ENCODE assay signal across 18 cellular contexts in genomic region chrX:69229436-69229835, GRCh38.
DNase-seq lines count a peak whose midpoint lies in the region; ATAC-seq and TF ChIP-seq lines count a peak whose summit lies in the region.
"Had no signal": no experiment of that assay in that cellular context is flagged by ENCODE, and none has a peak within 500 bp of the region (broad histone marks: within the 10 kb centered on the region; RNA-seq: fewer than 3 reads in every experiment).

No MANE protein-coding gene starts in this region.

- no peaks in the 10 kb centered on the region for H3K9me2 ChIP-seq in GM23338 (ENCODE audit: insufficient read depth)

- H3K27me3 Mint-ChIP-seq in GM23338 (ENCODE audit: insufficient read depth, low read depth, poor library complexity): peaks cover 1% of the 10 kb centered on the region
- H3K27me3 Mint-ChIP-seq: activated naive CD8-positive, alpha-beta T cell treated with anti-CD3 and anti-CD28 coated beads, Interleukin-2, amount 10 ng/mL, durations not matched to agents 7 days and 5 days had no signal

- no peak overlapping the region for H3K4me3 Mint-ChIP-seq in GM23338
- H3K4me3 Mint-ChIP-seq: activated naive CD8-positive, alpha-beta T cell treated with anti-CD3 and anti-CD28 coated beads, Interleukin-2, amount 10 ng/mL, durations not matched to agents 7 days and 5 days; activated T-cell treated with anti-CD3 and anti-CD28 coated beads, Interleukin-2, amount 50 U/mL, for 4 hours; natural killer cell had no signal

- no peaks in the 10 kb centered on the region for H3K9me3 Mint-ChIP-seq in GM23338
- H3K9me3 Mint-ChIP-seq: activated naive CD8-positive, alpha-beta T cell treated with anti-CD3 and anti-CD28 coated beads, Interleukin-2, amount 10 ng/mL, durations not matched to agents 7 days and 5 days; activated T-cell treated with anti-CD3 and anti-CD28 coated beads, Interleukin-2, amount 50 U/mL, for 4 hours; natural killer cell had no signal

- H3K36me3 ChIP-seq in GM23338 (ENCODE audit: insufficient read depth): no peaks in the 10 kb centered on the region

- ATAC-seq in GM23338 (no peak), left colon (no peak)
- ATAC-seq: activated T-cell treated with anti-CD3 and anti-CD28 coated beads, Interleukin-2, amount 50 U/mL, for 4 hours; natural killer cell; psoas muscle had no signal

- peaks cover 17% of the 10 kb centered on the region for H3K27me3 ChIP-seq in GM23338 (ENCODE audit: insufficient read depth)
- H3K27me3 ChIP-seq: hepatocyte had no signal

- DNase-seq in AG10803 (ENCODE audit: low read depth) (peak; percentile 69), M059J (ENCODE audit: low read depth) (peak; percentile 84), epithelial cell of esophagus (ENCODE audit: low read depth) (peak; percentile 78), kidney tubule cell (ENCODE audit: low spot score) (peak; percentile 85), GM23338 (ENCODE audit: low spot score) (no peak), left colon (no peak), dermis blood vessel endothelial cell (no peak), H4 (ENCODE audit: low spot score) (no peak)
- DNase-seq: activated CD4-positive, alpha-beta T cell treated with anti-CD3 and anti-CD28 coated beads, Interleukin-2, amount 50 U/mL, for 4 hours; activated naive CD8-positive, alpha-beta T cell treated with anti-CD3 and anti-CD28 coated beads, Interleukin-2, amount 10 ng/mL, durations not matched to agents 7 days and 5 days; activated T-cell treated with anti-CD3 and anti-CD28 coated beads, Interleukin-2, amount 50 U/mL, for 4 hours; Karpas-422; natural killer cell; NCI-H1694 treated with DMSO at 0.1 percent for 48 hours; psoas muscle; stimulated activated CD4-positive, alpha-beta T cell treated with anti-CD3 and anti-CD28 coated beads, Interleukin-15, amount 100 ng/mL, for 24 hours had no signal

- intact Hi-C loops in left colon (cut with DNase I, micrococcal nuclease): loop anchor here in 1 of 2 donors (10.0 kb wide), 1 partner anchor 405 kb away; the partner anchor contains the start of gene EFNB1

- H3F3A ChIP-seq in GM23338 (replicated peaks; ENCODE audit: low read depth): no peaks in the 10 kb centered on the region

- H3K36me3 Mint-ChIP-seq in GM23338 (ENCODE audit: low read depth): no peaks in the 10 kb centered on the region
- H3K36me3 Mint-ChIP-seq: activated naive CD8-positive, alpha-beta T cell treated with anti-CD3 and anti-CD28 coated beads, Interleukin-2, amount 10 ng/mL, durations not matched to agents 7 days and 5 days; natural killer cell had no signal

- H2AFZ ChIP-seq in GM23338: no peak overlapping the region
- H2AFZ ChIP-seq: hepatocyte had no signal

- H3K4me2 ChIP-seq in GM23338: no peak overlapping the region
- H3K4me2 ChIP-seq: hepatocyte had no signal

- H3K4me1 Mint-ChIP-seq in GM23338: 0 out of 3 replicates have a peak, but pooled peaks cover under 1% of the 10 kb centered on the region
- H3K4me1 Mint-ChIP-seq: natural killer cell had no signal

- no peaks in the 10 kb centered on the region for H4K20me1 ChIP-seq in GM23338 (replicated peaks; ENCODE audit: insufficient read depth)

- H3K4me3 ChIP-seq in AG10803 (ENCODE audit: low read length): no peak overlapping the region
- no peak overlapping the region for H3K4me3 ChIP-seq in epithelial cell of esophagus (ENCODE audit: low read length)
- H3K4me3 ChIP-seq in GM23338: no peak overlapping the region
- H3K4me3 ChIP-seq: hepatocyte, psoas muscle had no signal

- H3K27ac Mint-ChIP-seq in GM23338: no peak overlapping the region
- H3K27ac Mint-ChIP-seq: activated naive CD8-positive, alpha-beta T cell treated with anti-CD3 and anti-CD28 coated beads, Interleukin-2, amount 10 ng/mL, durations not matched to agents 7 days and 5 days; natural killer cell had no signal

- H3K27ac ChIP-seq in GM23338 (ENCODE audit: low read depth): no peak overlapping the region
- H3K27ac ChIP-seq: hepatocyte, HL-60, psoas muscle had no signal

- TF ChIP-seq CTCF in AG10803 (conservative IDR thresholded peaks at IDR 0.05; ENCODE audit: low read length) (no peak), epithelial cell of esophagus (IDR thresholded peaks at IDR 0.05; ENCODE audit: insufficient read depth, low read depth, low read length, missing control alignments) (no peak), GM23338 (conservative IDR thresholded peaks at IDR 0.05; ENCODE audit: low read depth in 2 of 2) (no peak)

- H3K79me2 ChIP-seq in GM23338 (replicated peaks; ENCODE audit: insufficient read depth): no peaks in the 10 kb centered on the region
- H3K79me2 ChIP-seq: hepatocyte had no signal

- H3K4me1 ChIP-seq in GM23338 (ENCODE audit: insufficient read depth): no peaks in the 10 kb centered on the region
- H3K4me1 ChIP-seq: psoas muscle had no signal

TF ChIP-seq in GM23338, 12 proteins besides CTCF, POLR2A, EP300 and RAD21:
- TF ChIP-seq NANOG (IDR thresholded peaks at IDR 0.05; ENCODE audit: borderline replicate concordance) (no peak), EZH2phosphoT487 (IDR thresholded peaks at IDR 0.05; ENCODE audit: unreplicated experiment) (no peak), ZNF331 (CRISPR knock-in tag; IDR thresholded peaks at IDR 0.05; ENCODE audit: low read depth) (no peak), POLR2AphosphoS5 (IDR thresholded peaks at IDR 0.05; ENCODE audit: low read depth) (no peak), ETS1 (IDR thresholded peaks at IDR 0.05) (no peak), EZH2 (IDR thresholded peaks at IDR 0.05; ENCODE audit: low read depth, unreplicated experiment) (no peak)
TF ChIP-seq in GM23338: peak in this region for 0.

Comparison
In these comparisons a context has a peak if more than half of its experiments do, and no peak if none do; other contexts are left out.
1. DNase-seq: peak in AG10803 (single experiment), M059J (single experiment), epithelial cell of esophagus (single experiment) and kidney tubule cell (single experiment); none in GM23338 (single experiment), left colon (0 of 2), dermis blood vessel endothelial cell (single experiment) and H4 (single experiment).